ENCODE assay signal across 13 cellular contexts in genomic region chr1:12095822-12096263, GRCh38. TPM values are rescaled to one million over a fixed set of nuclear protein-coding genes. Genes with fewer than 3 reads are reported as not detected.
DNase-seq lines count a peak whose midpoint lies in the region; TF ChIP-seq lines count a peak whose summit lies in the region.
"Had no signal": no experiment of that assay in that cellular context is flagged by ENCODE, and none has a peak within 500 bp of the region (broad histone marks: within the 10 kb centered on the region; RNA-seq: fewer than 3 reads in every experiment).

No MANE protein-coding gene starts in this region.

- DNase-seq in EL (peak; percentile 58), HS-27A (ENCODE audit: low read depth) (peak; percentile 38), T1000 (lab: John Stamatoyannopoulos, UW) (peak; percentile 67), iris pigment epithelial cell (ENCODE audit: low read depth) (peak; percentile 46), endothelial cell (ENCODE audit: low spot score) (no peak), amniotic stem cell (lab: John Stamatoyannopoulos, UW) (no peak), GM19240 (ENCODE audit: insufficient read length, low spot score) (no peak)
- DNase-seq: activated CD4-positive, CD25-positive, alpha-beta regulatory T cell treated with anti-CD3 and anti-CD28 coated beads, Interleukin-2, amount 50 U/mL, for 72 hours; activated effector memory CD4-positive, alpha-beta T cell treated with Interleukin-2 at 50 U/mL for 16 hours; stimulated activated CD4-positive, alpha-beta T cell treated with anti-CD3 and anti-CD28 coated beads, Interleukin-15, amount 100 ng/mL, for 24 hours had no signal

- H3K36me3 Mint-ChIP-seq in endothelial cell (ENCODE audit: low read depth, unreplicated experiment) = peaks cover 4% of the 10 kb centered on the region

- no peak overlapping the region for H3K4me3 Mint-ChIP-seq in endothelial cell (ENCODE audit: unreplicated experiment)
- H3K4me3 Mint-ChIP-seq: neural crest cell; stimulated activated memory B cell treated with anti-CD40 and anti-IgM and Interleukin-4, amounts not matched to agents 10 μg/mL and 1 μg/mL and 100 μg/mL, for 72 hours had no signal

- H3K4me1 Mint-ChIP-seq in endothelial cell (ENCODE audit: unreplicated experiment) = no peaks in the 10 kb centered on the region
- H3K4me1 Mint-ChIP-seq: neural crest cell had no signal

- peaks cover 6% of the 10 kb centered on the region for H3K27me3 Mint-ChIP-seq in endothelial cell (ENCODE audit: unreplicated experiment)
- H3K27me3 Mint-ChIP-seq: stimulated activated memory B cell treated with anti-CD40 and anti-IgM and Interleukin-4, amounts not matched to agents 10 μg/mL and 1 μg/mL and 100 μg/mL, for 72 hours had no signal

- no peak overlapping the region for H3K27ac Mint-ChIP-seq in endothelial cell (ENCODE audit: unreplicated experiment)
- H3K27ac Mint-ChIP-seq: stimulated activated memory B cell treated with anti-CD40 and anti-IgM and Interleukin-4, amounts not matched to agents 10 μg/mL and 1 μg/mL and 100 μg/mL, for 72 hours had no signal

- H3K9me3 Mint-ChIP-seq in endothelial cell (ENCODE audit: unreplicated experiment) = no peaks in the 10 kb centered on the region
- H3K9me3 Mint-ChIP-seq: neural crest cell had no signal

- TF ChIP-seq CTCF in endothelial cell (IDR thresholded peaks at IDR 0.05; ENCODE audit: unreplicated experiment) = no peak

RNA-seq across cellular contexts. Expression of gene TNFRSF8, which starts 32.7 kb away (rescaled TPM):
- total RNA-seq in endothelial cell (ENCODE audit: unreplicated experiment) = 1.9 TPM
- total RNA-seq: neural crest cell, SJSA1 had no signal

Comparison
In these comparisons a context has a peak if more than half of its experiments do, and no peak if none do; other contexts are left out.
1. DNase-seq: peak in EL (single experiment), HS-27A (single experiment), T1000 (single experiment) and iris pigment epithelial cell (single experiment); none in endothelial cell (single experiment), amniotic stem cell (single experiment) and GM19240 (single experiment).